Comparison of ENCODE assay signal across 16 cellular contexts in genomic region chr10:126463306-126463705, GRCh38.
"Had no signal": no experiment of that assay in that cellular context is flagged by ENCODE, and none has a peak within 500 bp of the region (broad histone marks: within the 10 kb centered on the region; RNA-seq: fewer than 3 reads in every experiment).

No MANE protein-coding gene starts in this region.

- H3K36me3 ChIP-seq: ovary, suprapubic skin, thyroid gland, upper lobe of left lung, uterus had no signal

- H3K9me3 ChIP-seq: ovary, suprapubic skin, thyroid gland, upper lobe of left lung, uterus had no signal

- H3K4me3 ChIP-seq: lung, ovary, suprapubic skin, thyroid gland, upper lobe of left lung, uterus had no signal

- ATAC-seq: esophagus mucosa, left colon, left ventricle myocardium superior, right cardiac atrium had no signal

- H3K27me3 ChIP-seq: ovary, thyroid gland, upper lobe of left lung, uterus had no signal

- DNase-seq: effector memory CD4-positive, alpha-beta T cell; left colon; left ventricle myocardium superior; mesendoderm; naive B cell; ovary; right cardiac atrium; small intestine; stimulated activated CD4-positive, alpha-beta T cell treated with anti-CD3 and anti-CD28 coated beads, Interleukin-12 subunit alpha, Interleukin-12 subunit beta, amount 100 ng/mL, for 4 hours; stimulated activated naive CD4-positive, alpha-beta T cell treated with Interleukin-2 at 50 U/mL for 16 hours; thyroid gland; upper lobe of left lung; uterus had no signal

- H3K27ac ChIP-seq: ovary, suprapubic skin, thyroid gland, upper lobe of left lung, uterus had no signal

- H3K4me1 ChIP-seq: suprapubic skin, thyroid gland, upper lobe of left lung, uterus had no signal
